Comparison of ENCODE assay signal across 1 cellular context in the genomic region with DNA sequence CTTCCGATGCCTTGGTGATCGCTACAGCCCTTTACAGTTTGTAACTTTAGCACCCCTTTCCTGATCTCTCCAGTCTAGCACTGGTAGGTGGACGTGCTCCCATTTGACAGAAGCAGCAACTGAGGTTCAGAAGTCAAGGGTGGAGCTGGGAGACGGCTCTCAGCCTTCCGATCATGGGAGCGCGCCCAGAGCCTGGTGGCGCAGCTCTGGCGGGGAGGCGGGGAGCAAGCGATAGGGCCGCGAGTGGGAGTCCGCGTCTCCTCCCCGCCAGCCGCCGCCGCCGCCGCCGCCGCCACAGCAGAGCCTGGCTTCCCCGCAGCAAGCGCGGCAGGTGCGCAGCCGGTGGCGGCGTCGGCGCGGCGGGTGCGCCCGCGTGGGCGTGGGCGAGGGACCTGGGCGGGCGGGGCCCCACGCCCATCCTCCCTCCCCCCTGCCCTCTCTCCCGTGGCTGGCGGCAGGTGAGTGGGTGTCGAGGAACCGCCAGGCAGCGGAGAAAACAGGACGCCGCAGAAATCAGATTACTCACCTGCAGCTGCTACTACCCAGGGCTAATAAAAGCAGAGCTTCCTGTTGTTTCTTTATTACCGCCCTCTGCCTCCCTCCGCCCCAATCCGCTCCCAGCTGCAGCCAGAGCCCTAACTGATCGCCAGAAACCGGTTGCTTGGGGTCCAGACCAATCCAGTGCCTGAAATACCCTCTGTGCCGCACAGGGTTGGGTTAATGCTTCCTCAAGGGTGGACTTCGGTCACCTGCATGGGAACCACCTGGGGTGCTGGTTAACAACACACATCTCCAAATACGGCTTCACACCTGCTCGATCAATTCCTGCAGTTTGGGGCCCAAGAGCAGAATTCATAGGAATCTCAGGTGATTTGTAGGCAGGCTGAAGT.
TF ChIP-seq lines count a peak whose summit lies in the region.

No MANE protein-coding gene starts in this region.

TF ChIP-seq in K562, 482 proteins besides CTCF, POLR2A, EP300 and RAD21 (continued from another document):
- TF ChIP-seq RCOR1 (IDR thresholded peaks at IDR 0.05; ENCODE audit: borderline replicate concordance in 1 of 2, low read depth in 2 of 2, low read length in 2 of 2) = peak in 1 of 2 experiments; percentile 76; a peak in 2 of 4 replicates
- TF ChIP-seq HLTF (IDR thresholded peaks at IDR 0.05) = no peak
- no peak for TF ChIP-seq FOSL1 (tag; conservative IDR thresholded peaks at IDR 0.05)
- no peak for TF ChIP-seq KDM2B (CRISPR knock-in tag; IDR thresholded peaks at IDR 0.05)
- no peak for TF ChIP-seq BRD4 (IDR thresholded peaks at IDR 0.05)
- TF ChIP-seq NFIC (IDR thresholded peaks at IDR 0.05) = no peak
- TF ChIP-seq, protein P1, sequence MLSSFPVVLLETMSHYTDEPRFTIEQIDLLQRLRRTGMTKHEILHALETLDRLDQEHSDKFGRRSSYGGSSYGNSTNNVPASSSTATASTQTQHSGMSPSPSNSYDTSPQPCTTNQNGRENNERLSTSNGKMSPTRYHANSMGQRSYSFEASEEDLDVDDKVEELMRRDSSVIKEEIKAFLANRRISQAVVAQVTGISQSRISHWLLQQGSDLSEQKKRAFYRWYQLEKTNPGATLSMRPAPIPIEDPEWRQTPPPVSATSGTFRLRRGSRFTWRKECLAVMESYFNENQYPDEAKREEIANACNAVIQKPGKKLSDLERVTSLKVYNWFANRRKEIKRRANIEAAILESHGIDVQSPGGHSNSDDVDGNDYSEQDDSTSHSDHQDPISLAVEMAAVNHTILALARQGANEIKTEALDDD (IDR thresholded peaks at IDR 0.05) = no peak
- peak; percentile 64 for TF ChIP-seq RBM25 (IDR thresholded peaks at IDR 0.05; ENCODE audit: low read depth, low read length, severe bottlenecking)
- no peak for TF ChIP-seq NONO (IDR thresholded peaks at IDR 0.05; ENCODE audit: low read depth in 2 of 2, low read length in 1 of 2)
- TF ChIP-seq, protein P2, sequence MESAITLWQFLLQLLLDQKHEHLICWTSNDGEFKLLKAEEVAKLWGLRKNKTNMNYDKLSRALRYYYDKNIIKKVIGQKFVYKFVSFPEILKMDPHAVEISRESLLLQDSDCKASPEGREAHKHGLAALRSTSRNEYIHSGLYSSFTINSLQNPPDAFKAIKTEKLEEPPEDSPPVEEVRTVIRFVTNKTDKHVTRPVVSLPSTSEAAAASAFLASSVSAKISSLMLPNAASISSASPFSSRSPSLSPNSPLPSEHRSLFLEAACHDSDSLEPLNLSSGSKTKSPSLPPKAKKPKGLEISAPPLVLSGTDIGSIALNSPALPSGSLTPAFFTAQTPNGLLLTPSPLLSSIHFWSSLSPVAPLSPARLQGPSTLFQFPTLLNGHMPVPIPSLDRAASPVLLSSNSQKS (CRISPR knock-in tag; IDR thresholded peaks at IDR 0.05) = no peak
